ENCODE assay signal across 1 cellular context in genomic region chr10:99658622-99659030, GRCh38.
A peak's percentile ranks its signal among the peaks of the same experiment; 100 is the strongest.
TF ChIP-seq lines count a peak whose summit lies in the region.

No MANE protein-coding gene starts in this region.

TF ChIP-seq in K562, 482 proteins besides CTCF, POLR2A, EP300 and RAD21 (continued from another document):
- TF ChIP-seq ZNF584 (CRISPR knock-in tag; IDR thresholded peaks at IDR 0.05; ENCODE audit: low read depth), result no peak
- no peak for TF ChIP-seq ZC3H8 (IDR thresholded peaks at IDR 0.05)
- no peak for TF ChIP-seq MTA3 (IDR thresholded peaks at IDR 0.05; ENCODE audit: borderline replicate concordance)
- TF ChIP-seq ZNF592 (IDR thresholded peaks at IDR 0.05), result 0 out of 2 replicates have a peak, but pooled peaks have one; percentile 51
- peak; percentile 51; the same call in 1 of the 2 replicates for TF ChIP-seq NCOA1 (IDR thresholded peaks at IDR 0.05; ENCODE audit: low read depth)
- peak; percentile 64 for TF ChIP-seq SAP30 (IDR thresholded peaks at IDR 0.05; ENCODE audit: borderline replicate concordance, insufficient read depth, low read depth, low read length, poor library complexity, severe bottlenecking)
- TF ChIP-seq SOX6 (IDR thresholded peaks at IDR 0.05), result peak; percentile 20; the same call in 1 of the 2 replicates
- 0 out of 2 replicates have a peak, but pooled peaks have one; percentile 31 for TF ChIP-seq ZNF766 (CRISPR knock-in tag; conservative IDR thresholded peaks at IDR 0.05)
- TF ChIP-seq L3MBTL2 (IDR thresholded peaks at IDR 0.05), result peak; percentile 54; the same call in 1 of the 2 replicates
- TF ChIP-seq ZNF280B (CRISPR knock-in tag; IDR thresholded peaks at IDR 0.05), result no peak
- TF ChIP-seq DMBX1 (CRISPR knock-in tag; IDR thresholded peaks at IDR 0.05; ENCODE audit: borderline replicate concordance), result no peak
- TF ChIP-seq NR2C2 (CRISPR knock-in tag; IDR thresholded peaks at IDR 0.05), result 0 out of 2 replicates have a peak, but pooled peaks have one; percentile 20
- no peak for TF ChIP-seq NR2C2 (tag; IDR thresholded peaks at IDR 0.05)
- no peak for TF ChIP-seq HOMEZ (CRISPR knock-in tag; IDR thresholded peaks at IDR 0.05)
